ENCODE assay signal across 24 cellular contexts in genomic region chr12:52229836-52230343, GRCh38. TPM values are rescaled to one million over a fixed set of nuclear protein-coding genes. Genes with fewer than 3 reads are reported as not detected.
DNase-seq lines count a peak whose midpoint lies in the region; ATAC-seq, FAIRE-seq and TF ChIP-seq lines count a peak whose summit lies in the region.
"Had no signal": no experiment of that assay in that cellular context is flagged by ENCODE, and none has a peak within 500 bp of the region (broad histone marks: within the 10 kb centered on the region; RNA-seq: fewer than 3 reads in every experiment).

No MANE protein-coding gene starts in this region.

- H2BK20ac ChIP-seq in H1 (ENCODE audit: low read length) = no peak overlapping the region

- 0 out of 2 replicates have a peak overlapping the region, but pooled peaks have one; percentile 39 for H2BK12ac ChIP-seq in H1 (ENCODE audit: low read depth, low read length)

- H3K18ac ChIP-seq in H1 (ENCODE audit: extremely low read depth, low read length) = no peak overlapping the region

- H3K23ac ChIP-seq in H1 (ENCODE audit: insufficient read length) = no peak overlapping the region

- H3K79me1 ChIP-seq in H1 (ENCODE audit: low read depth, low read length) = no peaks in the 10 kb centered on the region

- BruUV-seq in Calu3 (replicated peaks; lab: Mats Ljungman, UMichigan) = no TSS peak

- no peak overlapping the region for H2BK15ac ChIP-seq in H1 (ENCODE audit: low read length)

- H3K4me3 ChIP-seq in H1 (ENCODE audit: extremely low read depth in 1 of 4, insufficient read depth in 2 of 4, low read depth in 3 of 4, low read length in 4 of 4) (no peak overlapping the region), sigmoid colon (no peak overlapping the region)
- H3K4me3 ChIP-seq: gastroesophageal sphincter, lower lobe of right lung, stomach had no signal

- H3K9me3 ChIP-seq in H1 (ENCODE audit: insufficient read depth in 2 of 2, low read depth in 1 of 2, low read length in 1 of 2) = no peaks in the 10 kb centered on the region
- H3K9me3 ChIP-seq in sigmoid colon = no peaks in the 10 kb centered on the region
- H3K9me3 ChIP-seq: gastroesophageal sphincter, lower lobe of right lung, stomach had no signal

- H3K36me3 Mint-ChIP-seq in Calu3 (ENCODE audit: insufficient read depth, unreplicated experiment) = peaks cover 53% of the 10 kb centered on the region
- H3K36me3 Mint-ChIP-seq: activated naive CD4-positive, alpha-beta T cell treated with anti-CD3 and anti-CD28 coated beads, Interleukin-2, amount 50 U/mL, for 24 hours had no signal

- DNase-seq in Calu3 (no peak), RWPE1 (ENCODE audit: low spot score) (no peak), H1 (ENCODE audit: low read depth in 1 of 2, low spot score in 2 of 2) (no peak), sigmoid colon (peak; percentile 27), mucosa of gallbladder (ENCODE audit: low spot score) (no peak), NCI-H82 treated with DMSO at 0.1 percent for 48 hours (lab: John Stamatoyannopoulos, UW; ENCODE audit: unreplicated experiment) (no peak), NCI-H1436 (lab: John Stamatoyannopoulos, UW) (no peak)
- DNase-seq: activated CD4-positive, alpha-beta T cell treated with anti-CD3 and anti-CD28 coated beads for 48 hours; C1 segment of cervical spinal cord; effector CD4-positive, alpha-beta T cell; lower lobe of right lung; NCI-H1092 treated with DMSO at 0.1 percent for 48 hours; NCI-H2029; NCI-H345; stomach; T-helper 17 cell had no signal

- peak overlapping the region; percentile 85 for H3K4me3 Mint-ChIP-seq in Calu3 (ENCODE audit: low read depth, unreplicated experiment)
- H3K4me3 Mint-ChIP-seq: activated naive CD4-positive, alpha-beta T cell treated with anti-CD3 and anti-CD28 coated beads, Interleukin-2, amount 50 U/mL, for 24 hours; activated T-helper 1 cell treated with anti-CD3 and anti-CD28 coated beads, Interleukin-12 subunit alpha, Interleukin-12 subunit beta, Interleukin-2, Interleukin-4 antibody, amounts not matched to agents 30 ng/mL and 10 ng/mL and 1 ng/mL, durations not matched to agents 14 hours and 24 hours and 36 hours; T-helper 17 cell had no signal

- intact Hi-C loops in Calu3 (cut with micrococcal nuclease; ENCODE audit: unreplicated experiment) (loop anchor here (2.0 to 10.0 kb wide), 2 partner anchors 13 to 55 kb away; no protein-coding TSS in a partner anchor), sigmoid colon (cut with DNase I) (no loop called here)

- TF ChIP-seq EP300 in H1 (IDR thresholded peaks at IDR 0.05; ENCODE audit: borderline replicate concordance in 1 of 2, low read depth in 2 of 2, low read length in 2 of 2) = no peak
- TF ChIP-seq EP300 in sigmoid colon (IDR thresholded peaks at IDR 0.05) = no peak

- peaks cover 3% of the 10 kb centered on the region for H3K9me3 Mint-ChIP-seq in Calu3 (ENCODE audit: low read depth, unreplicated experiment)
- H3K9me3 Mint-ChIP-seq: activated naive CD4-positive, alpha-beta T cell treated with anti-CD3 and anti-CD28 coated beads, Interleukin-2, amount 50 U/mL, for 24 hours; activated T-helper 1 cell treated with anti-CD3 and anti-CD28 coated beads, Interleukin-12 subunit alpha, Interleukin-12 subunit beta, Interleukin-2, Interleukin-4 antibody, amounts not matched to agents 30 ng/mL and 10 ng/mL and 1 ng/mL, durations not matched to agents 14 hours and 24 hours and 36 hours had no signal

- H4K91ac ChIP-seq in H1 (replicated peaks; ENCODE audit: insufficient read length, low read length) = no peak overlapping the region

- H3K4me1 Mint-ChIP-seq in Calu3 (ENCODE audit: low read depth, unreplicated experiment) = peaks cover 61% of the 10 kb centered on the region
- H3K4me1 Mint-ChIP-seq: activated naive CD4-positive, alpha-beta T cell treated with anti-CD3 and anti-CD28 coated beads, Interleukin-2, amount 50 U/mL, for 24 hours had no signal

- no peak overlapping the region for H2BK5ac ChIP-seq in H1 (ENCODE audit: low read depth, low read length)

- no peak overlapping the region for H3K4me2 ChIP-seq in H1 (ENCODE audit: insufficient read depth in 1 of 2, low read depth in 2 of 2, low read length in 2 of 2)

- POLR2A ChIA-PET in RWPE1 (lab: Yijun Ruan, JAX; ENCODE audit: low non-redundant PET) = no interaction called here
- POLR2A ChIA-PET in H1 (lab: Charles Lee; ENCODE audit: partially characterized antibody) = no interaction called here

- no peaks in the 10 kb centered on the region for H3K36me3 ChIP-seq in H1 (ENCODE audit: control insufficient read depth in 2 of 4, insufficient read depth in 4 of 4, low read length in 3 of 4)
- H3K36me3 ChIP-seq in sigmoid colon = no peaks in the 10 kb centered on the region
- H3K36me3 ChIP-seq: gastroesophageal sphincter, lower lobe of right lung, stomach had no signal

- H3K9ac ChIP-seq in H1 (replicated peaks in 1 of 4; ENCODE audit: extremely low read depth in 1 of 4, low read depth in 3 of 4, low read length in 3 of 4) = no peak overlapping the region

- no peak overlapping the region for H4K5ac ChIP-seq in H1 (ENCODE audit: insufficient read length, low read depth, low read length)

- CTCF ChIA-PET in Calu3 (lab: Charles Lee) (interaction anchor here (0.8 to 1.1 kb wide), 2 partner anchors 14 to 37 kb away, joined by 3 to 5 read pairs; no protein-coding TSS in a partner anchor), RWPE1 (lab: Yijun Ruan, JAX) (interaction anchor here (0.7 to 1.1 kb wide), 2 partner anchors 22 to 90 kb away, joined by 3 read pairs; no protein-coding TSS in a partner anchor), H1 (lab: Charles Lee; ENCODE audit: partially characterized antibody) (interaction anchor here (0.9 to 17.6 kb wide), 13 partner anchors 9 to 132 kb away, joined by 3 to 151 read pairs (median 5); no protein-coding TSS in a partner anchor)

- H3K79me2 ChIP-seq in H1 (ENCODE audit: control insufficient read depth in 1 of 2, insufficient read depth in 2 of 2, low read length in 2 of 2) = no peaks in the 10 kb centered on the region

- no peak overlapping the region for H3K14ac ChIP-seq in H1 (ENCODE audit: insufficient read length)

- WGBS in H1 (ENCODE audit: extremely low coverage in 1 of 2, insufficient coverage in 1 of 2, insufficient read length in 1 of 2, insufficient replicate concordance in 2 of 2, low coverage in 1 of 2, low lambda C conversion rate in 2 of 2, missing lambda C conversion rate in 1 of 2), 2 experiments = 91% methylated on average over 2 of the region's 2 CpGs; no CpG with 5 or more reads in 1 of the 2 experiments
- WGBS in sigmoid colon, 2 donors = 58 to 78% methylated on average over 2 of the region's 2 CpGs

- no peak for TF ChIP-seq RAD21 in H1 (IDR thresholded peaks at IDR 0.05 in 1 of 2, conservative IDR thresholded peaks at IDR 0.05 in 1 of 2; ENCODE audit: low read depth in 2 of 2, low read length in 2 of 2)

- H3K4me1 ChIP-seq in H1 (replicated peaks in 1 of 4; ENCODE audit: control insufficient read depth in 3 of 4, insufficient read depth in 4 of 4, low read length in 3 of 4) (peaks cover 0 to 25% (median 18%) of the 10 kb centered on the region in 4 experiments; a peak in 6 of 7 replicates), sigmoid colon (peaks cover 0 to 30% (median 18%) of the 10 kb centered on the region in 4 donors)

- TF ChIP-seq POLR2A in H1 (IDR thresholded peaks at IDR 0.05; ENCODE audit: control extremely low read depth in 1 of 2, low read depth in 2 of 2, low read length in 2 of 2) (no peak), sigmoid colon (IDR thresholded peaks at IDR 0.05) (no peak)

- no peak overlapping the region for H2BK120ac ChIP-seq in H1 (replicated peaks; ENCODE audit: low read depth, low read length)

- peak overlapping the region; percentile 100 for H3K27ac ChIP-seq in RWPE1
- H3K27ac ChIP-seq in H1 (ENCODE audit: low read depth, low read length) = no peak overlapping the region
- no peak overlapping the region for H3K27ac ChIP-seq in sigmoid colon

- H3K27me3 Mint-ChIP-seq in Calu3 (ENCODE audit: unreplicated experiment) = no peaks in the 10 kb centered on the region

- ATAC-seq in HG02970 (IDR thresholded peaks at IDR 0.05; ENCODE audit: low FRiP score, unreplicated experiment) = no peak
- ATAC-seq: esophagus mucosa, gastroesophageal sphincter, T-helper 17 cell had no signal

- H3K27me3 ChIP-seq in H1 (replicated peaks in 1 of 4; ENCODE audit: control insufficient read depth in 3 of 4, extremely low read depth in 1 of 4, insufficient read depth in 3 of 4, low read length in 3 of 4) (peaks cover 0 to 41% (median 23%) of the 10 kb centered on the region in 4 experiments; a peak in 6 of 7 replicates), sigmoid colon (peaks cover 10 to 33% (median 23%) of the 10 kb centered on the region in 3 donors)

- no peak overlapping the region for H4K8ac ChIP-seq in H1 (ENCODE audit: extremely low read depth, insufficient read depth, low read length)

- no peak overlapping the region for H3K4ac ChIP-seq in H1 (replicated peaks; ENCODE audit: insufficient read length, low read depth, low read length)

- H2AK5ac ChIP-seq in H1 (ENCODE audit: low read depth, low read length) = no peak overlapping the region

- no peak overlapping the region for H2AFZ ChIP-seq in H1 (ENCODE audit: low read length)

- no peak overlapping the region for H3K56ac ChIP-seq in H1 (replicated peaks; ENCODE audit: insufficient read length, low read depth, low read length)

- FAIRE-seq in H1 (lab: Jason Lieb, UNC) = no peak
- FAIRE-seq: D721Med, islet of Langerhans had no signal

- peaks cover 8% of the 10 kb centered on the region; the same call in 1 of the 2 replicates for H3K23me2 ChIP-seq in H1 (ENCODE audit: low read depth, low read length)

- TF ChIP-seq CTCF in Calu3 (IDR thresholded peaks at IDR 0.05; ENCODE audit: unreplicated experiment) (no peak), RWPE1 (conservative IDR thresholded peaks at IDR 0.05; ENCODE audit: low read depth) (no peak), H1 (IDR thresholded peaks at IDR 0.05; ENCODE audit: control extremely low read depth in 1 of 3, insufficient read depth in 1 of 3, low read depth in 1 of 3, low read length in 3 of 3) (no peak), sigmoid colon (IDR thresholded peaks at IDR 0.05) (no peak)

- H4K20me1 ChIP-seq in H1 (replicated peaks in 1 of 2; ENCODE audit: control insufficient read depth in 1 of 2, insufficient read depth in 2 of 2, low read length in 2 of 2) = no peaks in the 10 kb centered on the region

- H3K27ac Mint-ChIP-seq in Calu3 (ENCODE audit: unreplicated experiment) = peak overlapping the region; percentile 97
- H3K27ac Mint-ChIP-seq: activated T-helper 1 cell treated with anti-CD3 and anti-CD28 coated beads, Interleukin-12 subunit alpha, Interleukin-12 subunit beta, Interleukin-2, Interleukin-4 antibody, amounts not matched to agents 30 ng/mL and 10 ng/mL and 1 ng/mL, durations not matched to agents 14 hours and 24 hours and 36 hours; T-helper 17 cell had no signal

RNA-seq across cellular contexts. Expression of gene KRT7, which starts 3.2 kb away (rescaled TPM):
- 2,370 and 2,828 TPM in 2 replicates for total RNA-seq in Calu3 (2022)
- 13.2 and 16.5 TPM in 2 replicates for total RNA-seq in H1 (2021; fragmentation: NEBNext Ultra II Directional; extraction: Animal tissue kit (Norgen Biotek cat#: 25700))
- 19.0 and 25.6 TPM in 2 replicates for polyA plus RNA-seq in H1 (2011; rRNA removed)
- 20.8 TPM for polyA plus RNA-seq in H1 (2011; cell fraction: cytosol; rRNA removed)
- polyA plus RNA-seq in H1 (2011; cell fraction: nucleus; rRNA removed) = 32.4 TPM
- 10.8 to 28.4 TPM (median 20.2 TPM) in 4 replicates for polyA plus RNA-seq in H1 (2012, experiment 1 of 2)
- 20.5 TPM for polyA plus RNA-seq in H1 (2012, experiment 2 of 2)
- polyA plus RNA-seq in H1 (2013, experiment 1 of 2) = 4.4 TPM
- 4.8 TPM for polyA plus RNA-seq in H1 (2013, experiment 2 of 2)
- 16.8 and 19.4 TPM in 2 replicates for polyA minus RNA-seq in H1 (2011; rRNA and poly(A)+ RNA removed)
- polyA minus RNA-seq in H1 (2011; cell fraction: cytosol; rRNA and poly(A)+ RNA removed) = 13.4 TPM
- polyA minus RNA-seq in H1 (2011; cell fraction: nucleus; rRNA and poly(A)+ RNA removed) = 20.8 TPM
- 1 to 10 TPM in 1 of 4 donors, under 1 TPM in 1, not detected in 2; 0.27 to 3.2 TPM for total RNA-seq in sigmoid colon
- 10 to 100 TPM in 1 of 3 donors, 1 to 10 TPM in 2; 1.2 to 12.0 (median 2.4) TPM for polyA plus RNA-seq in sigmoid colon
- 335 TPM for total RNA-seq in mucosa of gallbladder

RNA-seq across cellular contexts. Expression of gene KRT80, which starts 38.1 kb away (rescaled TPM):
- 32.7 and 45.5 TPM in 2 replicates for total RNA-seq in Calu3 (2022)
- total RNA-seq in H1 (2021; fragmentation: NEBNext Ultra II Directional; extraction: Animal tissue kit (Norgen Biotek cat#: 25700)) = 0.08 TPM in 1 of 2 replicates, not detected in the other
- polyA plus RNA-seq in H1 (2011; rRNA removed) = 0.05 and 0.06 TPM in 2 replicates
- 0.05 TPM for polyA plus RNA-seq in H1 (2011; cell fraction: cytosol; rRNA removed)
- polyA plus RNA-seq in H1 (2011; cell fraction: nucleus; rRNA removed) = 0.06 TPM
- polyA plus RNA-seq in H1 (2012, experiment 1 of 2) = 0.05 to 0.06 TPM in 2 of 4 replicates, not detected in the others
- polyA plus RNA-seq in H1 (2012, experiment 2 of 2) = 0.07 TPM
- 0.04 TPM for polyA plus RNA-seq in H1 (2013, experiment 1 of 2)
- polyA plus RNA-seq in H1 (2013, experiment 2 of 2) = 0.09 TPM
- 0.03 and 0.10 TPM in 2 replicates for polyA minus RNA-seq in H1 (2011; rRNA and poly(A)+ RNA removed)
- polyA minus RNA-seq in H1 (2011; cell fraction: cytosol; rRNA and poly(A)+ RNA removed) = 0.37 TPM
- polyA minus RNA-seq in H1 (2011; cell fraction: nucleus; rRNA and poly(A)+ RNA removed) = 0.20 TPM
- total RNA-seq in sigmoid colon = not detected
- under 1 TPM in 2 of 3 donors, not detected in 1; under 0.01 to 0.34 TPM for polyA plus RNA-seq in sigmoid colon
- 15.5 TPM for total RNA-seq in mucosa of gallbladder
- total RNA-seq: activated T-helper 1 cell treated with anti-CD3 and anti-CD28 coated beads, Interleukin-12 subunit alpha, Interleukin-12 subunit beta, Interleukin-2, Interleukin-4 antibody, amounts not matched to agents 30 ng/mL and 10 ng/mL and 1 ng/mL, durations not matched to agents 14 hours and 24 hours and 36 hours; T-helper 17 cell had no signal

RNA-seq across cellular contexts. Expression of gene KRT86, which starts 44.6 kb away (rescaled TPM):
- total RNA-seq in Calu3 (2022) (2.6 and 3.6 TPM in 2 replicates), sigmoid colon (not detected), mucosa of gallbladder (1.1 TPM)
- 0.15 TPM in 1 of 2 replicates, not detected in the other for total RNA-seq in H1 (2021; fragmentation: NEBNext Ultra II Directional; extraction: Animal tissue kit (Norgen Biotek cat#: 25700))
- polyA plus RNA-seq in H1 (2011; rRNA removed) (0.09 and 0.12 TPM in 2 replicates), sigmoid colon (under 1 TPM in 2 of 3 donors, not detected in 1; 0.25 to 0.60 TPM)
- not detected for polyA plus RNA-seq in H1 (2011; cell fraction: cytosol; rRNA removed)
- 0.14 TPM for polyA plus RNA-seq in H1 (2011; cell fraction: nucleus; rRNA removed)
- polyA plus RNA-seq in H1 (2012, experiment 1 of 2) = not detected in 4 replicates
- not detected for polyA plus RNA-seq in H1 (2012, experiment 2 of 2)
- 0.06 TPM for polyA plus RNA-seq in H1 (2013, experiment 1 of 2)
- 0.09 TPM for polyA plus RNA-seq in H1 (2013, experiment 2 of 2)
- polyA minus RNA-seq in H1 (2011; rRNA and poly(A)+ RNA removed) = not detected in 2 replicates
- not detected for polyA minus RNA-seq in H1 (2011; cell fraction: cytosol; rRNA and poly(A)+ RNA removed)
- not detected for polyA minus RNA-seq in H1 (2011; cell fraction: nucleus; rRNA and poly(A)+ RNA removed)
- total RNA-seq: esophagus mucosa, stomach, urinary bladder had no signal
- polyA plus RNA-seq: stomach had no signal

Comparison
In these comparisons a context has a peak if more than half of its experiments do, and no peak if none do; other contexts are left out.
1. RNA of gene KRT7, which starts 3.2 kb away (total RNA-seq): 2,370 to 2,828 TPM in Calu3 and 335 TPM in mucosa of gallbladder (single experiment); 13.2 to 16.5 TPM in H1 and 0.27 to 3.2 TPM in sigmoid colon; every median in the first group is over 10 times any median in the second.
2. RNA of gene KRT80, which starts 38.1 kb away (total RNA-seq): 32.7 to 45.5 TPM in Calu3 and 15.5 TPM in mucosa of gallbladder (single experiment); 0.08 TPM in H1 and not detected in sigmoid colon; every median in the first group is over 10 times any median in the second.